In the genomic region with DNA sequence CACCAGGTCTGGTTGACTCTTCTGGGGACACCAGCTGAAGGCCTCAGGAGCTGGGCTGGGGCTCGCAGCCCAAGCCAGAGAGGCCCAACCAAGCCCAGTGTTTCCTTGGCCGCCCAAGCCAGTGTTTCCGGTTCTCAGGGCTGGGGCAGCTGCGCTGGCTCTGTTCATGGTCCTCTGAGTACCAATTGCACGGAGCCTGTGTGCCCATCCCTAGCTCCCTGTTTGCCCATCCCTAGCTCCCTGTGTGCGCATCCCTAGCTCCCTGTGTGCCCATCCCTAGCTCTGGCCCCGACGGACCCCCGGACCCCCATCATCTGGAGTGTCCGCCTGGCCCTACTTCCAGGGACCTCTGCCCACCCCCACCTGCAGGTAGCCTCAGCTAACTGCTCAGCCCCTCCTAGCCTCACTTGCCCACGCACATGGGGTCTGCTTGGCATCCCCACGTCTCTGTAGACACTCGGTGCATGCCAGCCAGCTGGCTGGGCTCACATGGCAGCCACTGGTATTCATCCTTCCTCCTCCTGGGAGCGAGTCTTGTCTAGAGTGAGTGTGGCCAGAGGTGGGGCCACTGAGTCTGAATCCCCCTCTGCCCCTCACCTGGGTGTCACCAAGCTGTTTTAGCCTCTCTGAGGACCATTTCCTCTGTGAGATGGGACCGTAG, we compare ENCODE assay signal across 1 cellular context.
TF ChIP-seq lines count a peak whose summit lies in the region.

No MANE protein-coding gene starts in this region.

TF ChIP-seq in H1, 55 proteins besides CTCF, POLR2A, EP300 and RAD21:
- TF ChIP-seq NRF1 (IDR thresholded peaks at IDR 0.05; ENCODE audit: low read depth, low read length) (no peak), CTBP2 (IDR thresholded peaks at IDR 0.05; ENCODE audit: borderline replicate concordance, insufficient read depth, insufficient read length, low read length) (no peak), SRF (IDR thresholded peaks at IDR 0.05; ENCODE audit: low read depth, low read length) (no peak)
- TF ChIP-seq, protein P1, sequence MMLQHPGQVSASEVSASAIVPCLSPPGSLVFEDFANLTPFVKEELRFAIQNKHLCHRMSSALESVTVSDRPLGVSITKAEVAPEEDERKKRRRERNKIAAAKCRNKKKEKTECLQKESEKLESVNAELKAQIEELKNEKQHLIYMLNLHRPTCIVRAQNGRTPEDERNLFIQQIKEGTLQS (IDR thresholded peaks at IDR 0.05; ENCODE audit: insufficient read depth, low read depth, low read length): no peak
- TF ChIP-seq, protein P2, sequence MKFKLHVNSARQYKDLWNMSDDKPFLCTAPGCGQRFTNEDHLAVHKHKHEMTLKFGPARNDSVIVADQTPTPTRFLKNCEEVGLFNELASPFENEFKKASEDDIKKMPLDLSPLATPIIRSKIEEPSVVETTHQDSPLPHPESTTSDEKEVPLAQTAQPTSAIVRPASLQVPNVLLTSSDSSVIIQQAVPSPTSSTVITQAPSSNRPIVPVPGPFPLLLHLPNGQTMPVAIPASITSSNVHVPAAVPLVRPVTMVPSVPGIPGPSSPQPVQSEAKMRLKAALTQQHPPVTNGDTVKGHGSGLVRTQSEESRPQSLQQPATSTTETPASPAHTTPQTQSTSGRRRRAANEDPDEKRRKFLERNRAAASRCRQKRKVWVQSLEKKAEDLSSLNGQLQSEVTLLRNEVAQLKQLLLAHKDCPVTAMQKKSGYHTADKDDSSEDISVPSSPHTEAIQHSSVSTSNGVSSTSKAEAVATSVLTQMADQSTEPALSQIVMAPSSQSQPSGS (IDR thresholded peaks at IDR 0.05; ENCODE audit: low read length): no peak
TF ChIP-seq in H1: peak in this region for 0.
